17 cellular contexts compared by ENCODE assay signal in genomic region chr5:119377066-119377465, GRCh38.
A peak's percentile ranks its signal among the peaks of the same experiment; 100 is the strongest.
DNase-seq lines count a peak whose midpoint lies in the region; ATAC-seq and TF ChIP-seq lines count a peak whose summit lies in the region.
"Had no signal": no experiment of that assay in that cellular context is flagged by ENCODE, and none has a peak within 500 bp of the region (broad histone marks: within the 10 kb centered on the region; RNA-seq: fewer than 3 reads in every experiment).

No MANE protein-coding gene starts in this region.

- ATAC-seq in activated naive CD8-positive, alpha-beta T cell treated with anti-CD3 and anti-CD28 coated beads, Interleukin-2, amount 50 U/mL, for 24 hours: no peak
- ATAC-seq in GM21723 (IDR thresholded peaks at IDR 0.05; ENCODE audit: unreplicated experiment): no peak
- no peak for ATAC-seq in GM21423 (IDR thresholded peaks at IDR 0.05; ENCODE audit: unreplicated experiment)

- H3K27ac Mint-ChIP-seq in activated naive CD4-positive, alpha-beta T cell treated with anti-CD3 and anti-CD28 coated beads, Interleukin-2, amount 50 U/mL, for 24 hours: peak overlapping the region; percentile 62
- H3K27ac Mint-ChIP-seq in activated naive CD8-positive, alpha-beta T cell treated with anti-CD3 and anti-CD28 coated beads, Interleukin-2, amount 50 U/mL, for 24 hours: peak overlapping the region; percentile 77

- no peaks in the 10 kb centered on the region for H3K9me3 ChIP-seq in HEK293 (ENCODE audit: control insufficient read depth, insufficient read depth, low read depth, low read length)
- no peaks in the 10 kb centered on the region for H3K9me3 ChIP-seq in tibial artery
- H3K9me3 ChIP-seq: BE2C, MG63, Peyer's patch had no signal

- TF ChIP-seq CTCF in HEK293 (tag by site-specific recombination; IDR thresholded peaks at IDR 0.05) (no peak), tibial artery (IDR thresholded peaks at IDR 0.05) (no peak)

- H3K27ac ChIP-seq in HEK293 (ENCODE audit: extremely low read depth, low read depth, low read length) (no peak overlapping the region), tibial artery (peak overlapping the region; percentile 44 to 75)
- H3K27ac ChIP-seq: Peyer's patch had no signal

- no peaks in the 10 kb centered on the region for H3K4me1 ChIP-seq in HEK293 (ENCODE audit: control insufficient read depth, insufficient read depth, low read length)
- peaks cover 0 to 75% (median 16%) of the 10 kb centered on the region in 4 donors for H3K4me1 ChIP-seq in tibial artery
- H3K4me1 ChIP-seq: BE2C, Peyer's patch had no signal

- no peaks in the 10 kb centered on the region for H3K27me3 Mint-ChIP-seq in activated naive CD4-positive, alpha-beta T cell treated with anti-CD3 and anti-CD28 coated beads, Interleukin-2, amount 50 U/mL, for 24 hours
- no peaks in the 10 kb centered on the region for H3K27me3 Mint-ChIP-seq in activated naive CD8-positive, alpha-beta T cell treated with anti-CD3 and anti-CD28 coated beads, Interleukin-2, amount 50 U/mL, for 24 hours

- CTCF ChIA-PET in HEK293 (lab: Yijun Ruan, JAX): no interaction called here

- no peaks in the 10 kb centered on the region for H3K27me3 ChIP-seq in tibial artery
- H3K27me3 ChIP-seq: BE2C, MG63, Peyer's patch had no signal

- POLR2A ChIA-PET in HEK293 (lab: Yijun Ruan, JAX): no interaction called here

- intact Hi-C loops in tibial artery (cut with DNase I; ENCODE audit: low total_unique reads): no loop called here

- H3K4me3 ChIP-seq in HEK293 (ENCODE audit: low read depth, low read length) (no peak overlapping the region), tibial artery (no peak overlapping the region)
- H3K4me3 ChIP-seq: MG63, Peyer's patch had no signal

- DNase-seq in activated naive CD4-positive, alpha-beta T cell treated with Interleukin-2 at 50 U/mL for 16 hours: no peak
- DNase-seq in activated naive CD8-positive, alpha-beta T cell treated with anti-CD3 and anti-CD28 coated beads, Interleukin-2, amount 50 U/mL, for 24 hours: no peak
- DNase-seq in tibial artery: no peak
- DNase-seq: ACHN, BE2C, H7, MG63, NCI-H1092 treated with DMSO at 0.1 percent for 48 hours, NCI-H1694 treated with DMSO at 0.1 percent for 48 hours, NCI-H2171 treated with DMSO at 0.1 percent for 48 hours, NCI-H510A, Peyer's patch, SHP77 had no signal

- H3K9me3 Mint-ChIP-seq in activated naive CD4-positive, alpha-beta T cell treated with anti-CD3 and anti-CD28 coated beads, Interleukin-2, amount 50 U/mL, for 24 hours: peaks cover 6% of the 10 kb centered on the region
- H3K9me3 Mint-ChIP-seq in activated naive CD8-positive, alpha-beta T cell treated with anti-CD3 and anti-CD28 coated beads, Interleukin-2, amount 50 U/mL, for 24 hours: no peaks in the 10 kb centered on the region

- no peaks in the 10 kb centered on the region for H3K36me3 ChIP-seq in HEK293 (ENCODE audit: control insufficient read depth in 2 of 2, insufficient read depth in 1 of 2, low read length in 2 of 2)
- no peaks in the 10 kb centered on the region for H3K36me3 ChIP-seq in tibial artery
- H3K36me3 ChIP-seq: BE2C, MG63, Peyer's patch had no signal

- no peak overlapping the region for H3K4me3 Mint-ChIP-seq in activated naive CD4-positive, alpha-beta T cell treated with anti-CD3 and anti-CD28 coated beads, Interleukin-2, amount 50 U/mL, for 24 hours
- H3K4me3 Mint-ChIP-seq in activated naive CD8-positive, alpha-beta T cell treated with anti-CD3 and anti-CD28 coated beads, Interleukin-2, amount 50 U/mL, for 24 hours: peak overlapping the region; percentile 34

- H3K4me1 Mint-ChIP-seq in activated naive CD4-positive, alpha-beta T cell treated with anti-CD3 and anti-CD28 coated beads, Interleukin-2, amount 50 U/mL, for 24 hours: peaks cover 70% of the 10 kb centered on the region
- peaks cover 80% of the 10 kb centered on the region for H3K4me1 Mint-ChIP-seq in activated naive CD8-positive, alpha-beta T cell treated with anti-CD3 and anti-CD28 coated beads, Interleukin-2, amount 50 U/mL, for 24 hours

- H3K36me3 Mint-ChIP-seq in activated naive CD4-positive, alpha-beta T cell treated with anti-CD3 and anti-CD28 coated beads, Interleukin-2, amount 50 U/mL, for 24 hours: peaks cover 34% of the 10 kb centered on the region
- peaks cover 59% of the 10 kb centered on the region for H3K36me3 Mint-ChIP-seq in activated naive CD8-positive, alpha-beta T cell treated with anti-CD3 and anti-CD28 coated beads, Interleukin-2, amount 50 U/mL, for 24 hours (ENCODE audit: low read depth)

TF ChIP-seq in HEK293, 187 proteins besides CTCF, POLR2A, EP300 and RAD21:
- peak; percentile 80 for TF ChIP-seq ZNF121 (tag by site-specific recombination; IDR thresholded peaks at IDR 0.05)
- no peak for TF ChIP-seq HIC1 (tag by site-specific recombination; IDR thresholded peaks at IDR 0.05)
- TF ChIP-seq ZSCAN30 (tag by site-specific recombination; IDR thresholded peaks at IDR 0.05): no peak
- TF ChIP-seq ZNF621 (tag by site-specific recombination; IDR thresholded peaks at IDR 0.05): no peak
- TF ChIP-seq PRDM4 (tag by site-specific recombination; IDR thresholded peaks at IDR 0.05): no peak
TF ChIP-seq in HEK293: peak in this region for 1.
